In the genomic region with DNA sequence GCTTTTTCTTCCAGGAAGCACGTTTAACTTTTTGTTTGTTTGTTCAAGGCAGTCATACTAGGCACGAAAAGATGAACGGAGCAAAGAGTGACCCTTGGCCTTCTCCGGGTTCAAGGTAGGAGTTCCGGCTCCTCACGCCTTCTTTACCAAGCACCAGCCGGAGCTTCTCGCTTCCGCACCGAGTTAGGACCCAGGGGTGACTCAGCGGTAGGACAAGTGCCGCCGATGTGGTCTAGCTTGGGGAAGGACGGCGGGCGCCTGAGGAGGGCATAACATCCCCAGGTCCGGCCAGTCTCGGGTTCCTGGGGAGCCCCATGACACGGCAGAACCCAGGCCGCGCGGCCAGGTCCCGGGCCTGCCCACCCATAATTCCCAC, we compare ENCODE assay signal across 8 cellular contexts. TPM values are rescaled to one million over a fixed set of nuclear protein-coding genes. Genes with fewer than 3 reads are reported as not detected.
DNase-seq lines count a peak whose midpoint lies in the region; ATAC-seq and TF ChIP-seq lines count a peak whose summit lies in the region.

No MANE protein-coding gene starts in this region.

- H2AFZ ChIP-seq in parathyroid adenoma, result peak overlapping the region; percentile 81

- peak; percentile 20 for ATAC-seq in HG02870 (IDR thresholded peaks at IDR 0.05; ENCODE audit: unreplicated experiment)
- peak; percentile 69 for ATAC-seq in foreskin keratinocyte

- H3K27ac ChIP-seq in foreskin keratinocyte, result peak overlapping the region; percentile 44
- peak overlapping the region; percentile 84 for H3K27ac ChIP-seq in parathyroid adenoma

- peak overlapping the region; percentile 61 for H3K4me2 ChIP-seq in parathyroid adenoma (ENCODE audit: low read length)

- peak; percentile 68 for DNase-seq in NCI-H748 (lab: John Stamatoyannopoulos, UW; ENCODE audit: unreplicated experiment)
- no peak for DNase-seq in NCI-H748 treated with DMSO at 0.1 percent for 48 hours (lab: John Stamatoyannopoulos, UW)
- DNase-seq in NCI-H69 (lab: John Stamatoyannopoulos, UW), result peak; percentile 48
- peak; percentile 27 for DNase-seq in activated T-helper 1 cell treated with Interleukin-2 at 50 U/mL for 16 hours (ENCODE audit: low read depth)
- DNase-seq in foreskin keratinocyte, result peak; percentile 43 to 63
- no peak for DNase-seq in islet precursor cell

- no peak overlapping the region for H3K9ac ChIP-seq in parathyroid adenoma

- H3K4me1 ChIP-seq in foreskin keratinocyte, result peaks cover 6% of the 10 kb centered on the region
- no peaks in the 10 kb centered on the region for H3K4me1 ChIP-seq in parathyroid adenoma

- no peaks in the 10 kb centered on the region for H3K36me3 ChIP-seq in parathyroid adenoma (ENCODE audit: control insufficient read depth, insufficient read depth, low read length)

- no peaks in the 10 kb centered on the region for H3K9me3 ChIP-seq in parathyroid adenoma (ENCODE audit: control insufficient read depth, low read length)

- peaks cover 9% of the 10 kb centered on the region for H3K79me2 ChIP-seq in parathyroid adenoma

- H3K27me3 ChIP-seq in foreskin keratinocyte (no peaks in the 10 kb centered on the region), parathyroid adenoma (ENCODE audit: control insufficient read depth, insufficient read depth, low read length) (no peaks in the 10 kb centered on the region)

- peak overlapping the region; percentile 79 for H3K4me3 ChIP-seq in parathyroid adenoma (ENCODE audit: low read depth, low read length)

- TF ChIP-seq CTCF in foreskin keratinocyte (conservative IDR thresholded peaks at IDR 0.05) (no peak), parathyroid adenoma (IDR thresholded peaks at IDR 0.05) (no peak)

RNA-seq across cellular contexts. Expression of gene PSMA5, which starts 0.4 kb away (rescaled TPM):
- 101 and 108 TPM in 2 replicates for total RNA-seq in foreskin keratinocyte
- 130 and 138 TPM in 2 replicates for polyA plus RNA-seq in foreskin keratinocyte

RNA-seq across cellular contexts. Expression of gene SORT1, which starts 28.2 kb away (rescaled TPM):
- total RNA-seq in foreskin keratinocyte, result 0.61 and 0.88 TPM in 2 replicates
- 0.26 and 0.32 TPM in 2 replicates for polyA plus RNA-seq in foreskin keratinocyte

RNA-seq across cellular contexts. Expression of gene SYPL2, which starts 40.5 kb away (rescaled TPM):
- total RNA-seq in foreskin keratinocyte, result not detected in 2 replicates
- not detected in 2 replicates for polyA plus RNA-seq in foreskin keratinocyte

RNA-seq across cellular contexts. Expression of gene ATXN7L2, which starts 57.8 kb away (rescaled TPM):
- 3.4 and 4.6 TPM in 2 replicates for total RNA-seq in foreskin keratinocyte
- 4.0 and 4.2 TPM in 2 replicates for polyA plus RNA-seq in foreskin keratinocyte

Comparison
In these comparisons a context has a peak if more than half of its experiments do, and no peak if none do; other contexts are left out.
1. DNase-seq: peak in NCI-H748 (single experiment), NCI-H69 (single experiment), activated T-helper 1 cell treated with Interleukin-2 at 50 U/mL for 16 hours (single experiment) and foreskin keratinocyte (2 of 2); none in NCI-H748 treated with DMSO at 0.1 percent for 48 hours (single experiment) and islet precursor cell (single experiment).